Comparison of ENCODE assay signal across 12 cellular contexts in the genomic region with DNA sequence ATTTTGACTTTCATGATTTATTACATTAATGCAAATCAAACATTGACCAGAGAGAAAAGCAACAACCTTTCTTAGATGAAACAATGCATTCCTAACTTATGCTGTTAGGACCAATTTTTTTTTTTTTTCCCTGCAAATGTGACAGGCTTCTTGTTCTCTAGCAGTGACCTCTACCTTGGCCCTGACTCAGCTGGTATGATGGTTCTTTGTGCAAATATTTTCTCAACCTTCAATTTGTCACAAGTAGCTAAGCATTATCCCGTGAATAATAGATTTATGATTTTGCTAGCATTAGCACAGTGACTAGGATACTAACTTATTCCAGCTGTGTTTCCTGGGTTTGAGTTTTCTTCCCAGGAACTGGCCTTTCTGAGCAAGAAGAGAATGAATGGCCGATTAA.
DNase-seq lines count a peak whose midpoint lies in the region; ATAC-seq and TF ChIP-seq lines count a peak whose summit lies in the region.
"Had no signal": no experiment of that assay in that cellular context is flagged by ENCODE, and none has a peak within 500 bp of the region (broad histone marks: within the 10 kb centered on the region; RNA-seq: fewer than 3 reads in every experiment).

No MANE protein-coding gene starts in this region.

- H3K27me3 ChIP-seq in adipocyte (replicated peaks; ENCODE audit: control insufficient read depth, insufficient read depth, low read length) = no peaks in the 10 kb centered on the region
- H3K27me3 ChIP-seq in hepatocyte = no peaks in the 10 kb centered on the region
- no peaks in the 10 kb centered on the region for H3K27me3 ChIP-seq in A673 (replicated peaks; ENCODE audit: insufficient read depth, low read depth, low read length, poor library complexity)

- peaks cover 34% of the 10 kb centered on the region for H3K79me2 ChIP-seq in hepatocyte

- peak overlapping the region; percentile 42 for H3K27ac ChIP-seq in hepatocyte
- H3K27ac ChIP-seq in A673 (ENCODE audit: low read depth, low read length, poor library complexity, severe bottlenecking) = no peak overlapping the region
- H3K27ac ChIP-seq: skin epidermis had no signal

- H3K4me3 ChIP-seq in adipocyte (ENCODE audit: low read length) (no peak overlapping the region), hepatocyte (no peak overlapping the region), A673 (ENCODE audit: low read depth, low read length, poor library complexity, severe bottlenecking) (no peak overlapping the region)
- H3K4me3 ChIP-seq: skin epidermis had no signal

- no peaks in the 10 kb centered on the region for H3K36me3 ChIP-seq in adipocyte (ENCODE audit: control insufficient read depth, insufficient read depth, low read length, severe bottlenecking)
- H3K36me3 ChIP-seq in hepatocyte (replicated peaks; ENCODE audit: insufficient read depth, low read depth) = no peaks in the 10 kb centered on the region
- no peaks in the 10 kb centered on the region for H3K36me3 ChIP-seq in A673 (ENCODE audit: insufficient read depth, low read length, poor library complexity, severe bottlenecking)

- H3K4me1 ChIP-seq in adipocyte (ENCODE audit: control insufficient read depth, insufficient read depth, low read length) (peaks cover 44% of the 10 kb centered on the region), hepatocyte (ENCODE audit: insufficient read depth) (peaks cover 26% of the 10 kb centered on the region), A673 (ENCODE audit: insufficient read depth, low read length, poor library complexity, severe bottlenecking) (peaks cover 31% of the 10 kb centered on the region)

- 33% methylated on average over 2 of the region's 2 CpGs for WGBS in hepatocyte (ENCODE audit: low lambda C conversion rate, missing lambda C conversion rate)

- DNase-seq in SHP77 (lab: John Stamatoyannopoulos, UW) (peak; percentile 23 to 31), SHP77 treated with DMSO at 0.1 percent for 48 hours (lab: John Stamatoyannopoulos, UW) (no peak), adipocyte (ENCODE audit: low read depth) (peak; percentile 2), hepatocyte (ENCODE audit: low spot score) (no peak), amygdala (lab: John Stamatoyannopoulos, UW) (no peak), A673 (ENCODE audit: low spot score) (no peak)
- DNase-seq: 8988T, nephron progenitor cell, substantia nigra had no signal

- H3K9me2 ChIP-seq in hepatocyte (replicated peaks; ENCODE audit: insufficient read depth) = no peaks in the 10 kb centered on the region

- no peak for ATAC-seq in GM19455 (IDR thresholded peaks at IDR 0.05; ENCODE audit: unreplicated experiment)
- no peak for ATAC-seq in HG03439 (IDR thresholded peaks at IDR 0.05; ENCODE audit: unreplicated experiment)

- peak overlapping the region; percentile 52 for H3K9ac ChIP-seq in adipocyte (ENCODE audit: low read length)

- POLR2A ChIA-PET in A673 (lab: Charles Lee; ENCODE audit: low non-redundant PET) = no interaction called here

- no peak overlapping the region for H2AFZ ChIP-seq in hepatocyte

- intact Hi-C loops in A673 (cut with micrococcal nuclease; ENCODE audit: unreplicated experiment) = no loop called here

- TF ChIP-seq CTCF in hepatocyte (IDR thresholded peaks at IDR 0.05; ENCODE audit: poor library complexity) (no peak), A673 (conservative IDR thresholded peaks at IDR 0.05; ENCODE audit: low read depth, low read length) (no peak)

- no TSS peak for BruUV-seq in A673 (replicated peaks; lab: Mats Ljungman, UMichigan)

- H3K4me2 ChIP-seq in hepatocyte = peak overlapping the region; percentile 28

- H4K20me1 ChIP-seq in hepatocyte (ENCODE audit: insufficient read depth, poor library complexity, severe bottlenecking) = no peaks in the 10 kb centered on the region

- no peaks in the 10 kb centered on the region for H3K9me3 ChIP-seq in adipocyte (ENCODE audit: control insufficient read depth, low read length)
- H3K9me3 ChIP-seq in hepatocyte (ENCODE audit: low read depth) = no peaks in the 10 kb centered on the region
- no peaks in the 10 kb centered on the region for H3K9me3 ChIP-seq in A673 (ENCODE audit: low read depth, low read length, poor library complexity, severe bottlenecking)

- CTCF ChIA-PET in A673 (lab: Charles Lee) = no interaction called here

Comparison
In these comparisons a context has a peak if more than half of its experiments do, and no peak if none do; other contexts are left out.
1. DNase-seq: peak in SHP77 (2 of 2) and adipocyte (single experiment); none in SHP77 treated with DMSO at 0.1 percent for 48 hours (single experiment), hepatocyte (single experiment), amygdala (0 of 56) and A673 (single experiment).